ENCODE assay signal across 18 cellular contexts in the genomic region with DNA sequence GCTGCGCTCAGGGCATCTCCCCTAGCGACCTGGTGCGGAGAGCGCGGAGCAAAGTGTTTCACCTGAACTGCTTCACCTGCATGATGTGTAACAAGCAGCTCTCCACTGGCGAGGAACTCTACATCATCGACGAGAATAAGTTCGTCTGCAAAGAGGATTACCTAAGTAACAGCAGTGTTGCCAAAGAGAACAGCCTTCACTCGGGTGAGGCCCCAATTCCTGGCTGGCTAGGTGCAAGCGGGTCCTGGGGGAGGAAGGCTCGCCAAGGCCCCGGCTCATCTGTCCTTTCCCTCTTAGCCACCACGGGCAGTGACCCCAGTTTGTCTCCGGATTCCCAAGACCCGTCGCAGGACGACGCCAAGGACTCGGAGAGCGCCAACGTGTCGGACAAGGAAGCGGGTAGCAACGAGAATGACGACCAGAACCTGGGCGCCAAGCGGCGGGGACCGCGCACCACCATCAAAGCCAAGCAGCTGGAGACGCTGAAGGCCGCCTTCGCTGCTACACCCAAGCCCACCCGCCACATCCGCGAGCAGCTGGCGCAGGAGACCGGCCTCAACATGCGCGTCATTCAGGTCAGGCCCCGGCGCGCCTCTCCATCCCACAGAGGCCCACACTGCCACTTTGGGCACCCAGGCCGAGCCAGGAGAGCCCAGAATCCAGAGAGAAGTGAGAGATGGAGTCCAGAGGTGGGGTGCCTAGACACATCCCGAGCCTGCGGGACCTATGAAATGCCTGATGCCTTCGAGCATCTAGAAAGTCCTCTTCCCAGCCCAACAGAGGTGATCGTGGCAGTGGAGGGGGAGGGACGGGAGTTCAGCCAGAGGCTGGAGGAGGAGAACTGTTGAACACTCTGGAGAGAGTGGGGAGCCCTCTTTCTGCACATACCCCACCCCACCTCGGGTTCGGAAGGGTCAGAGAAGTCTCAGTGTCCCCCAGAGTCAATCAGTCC. TPM values are rescaled to one million over a fixed set of nuclear protein-coding genes. Genes with fewer than 3 reads are reported as not detected.
DNase-seq lines count a peak whose midpoint lies in the region; ATAC-seq and TF ChIP-seq lines count a peak whose summit lies in the region.
"Had no signal": no experiment of that assay in that cellular context is flagged by ENCODE, and none has a peak within 500 bp of the region (broad histone marks: within the 10 kb centered on the region; RNA-seq: fewer than 3 reads in every experiment).

No MANE protein-coding gene starts in this region.

- H3K36me3 ChIP-seq in kidney epithelial cell (ENCODE audit: control insufficient read depth, insufficient read depth, low read length) = peaks cover 8% of the 10 kb centered on the region
- H3K36me3 ChIP-seq: suprapubic skin had no signal

- H3K4me1 Mint-ChIP-seq in brain = peaks cover 44% of the 10 kb centered on the region

- DNase-seq in activated effector memory CD4-positive, alpha-beta T cell treated with anti-CD3 and anti-CD28 coated beads, Interleukin-2, amount 50 U/mL, for 16 hours = peak; percentile 61
- no peak for DNase-seq in activated effector memory CD4-positive, alpha-beta T cell treated with Interleukin-2 at 50 U/mL for 16 hours
- DNase-seq in kidney epithelial cell (ENCODE audit: low read depth) = no peak
- DNase-seq in stimulated activated CD8-positive, alpha-beta memory T cell treated with anti-CD3 and anti-CD28 coated beads, Interleukin-4, amount 100 ng/mL, for 48 hours = peak; percentile 26
- no peak for DNase-seq in dedifferentiated amniotic fluid mesenchymal stem cell (ENCODE audit: extremely low spot score)
- DNase-seq in KG1 (lab: John Stamatoyannopoulos, UW) = no peak
- no peak for DNase-seq in sciatic nerve (ENCODE audit: low spot score)
- DNase-seq: activated naive CD4-positive, alpha-beta T cell treated with anti-CD3 and anti-CD28 coated beads for 36 hours; aorta; DND-41; GM23248; left ventricle myocardium superior; NCI-H187 treated with DMSO at 0.1 percent for 48 hours had no signal

- H3K4me3 Mint-ChIP-seq in brain = peak overlapping the region in 4 of 5 experiments; percentile 33 to 82 (median 76)

- no peaks in the 10 kb centered on the region for H3K27me3 ChIP-seq in kidney epithelial cell (ENCODE audit: control insufficient read depth, insufficient read depth, low read length)

- peak overlapping the region in 3 of 5 experiments; percentile 21 to 89 (median 74) for H3K27ac Mint-ChIP-seq in brain
- H3K27ac Mint-ChIP-seq: activated naive CD4-positive, alpha-beta T cell treated with anti-CD3 and anti-CD28 coated beads for 36 hours had no signal

- peaks cover 0 to 3% (median 0%) of the 10 kb centered on the region in 5 experiments for H3K9me3 Mint-ChIP-seq in brain
- H3K9me3 Mint-ChIP-seq: activated naive CD4-positive, alpha-beta T cell treated with anti-CD3 and anti-CD28 coated beads for 36 hours had no signal

- TF ChIP-seq CTCF in brain (conservative IDR thresholded peaks at IDR 0.05) (no peak), kidney epithelial cell (IDR thresholded peaks at IDR 0.05; ENCODE audit: insufficient read depth, low read length, poor library complexity, severe bottlenecking) (no peak)

- intact Hi-C loops in sciatic nerve (cut with DNase I) = no loop called here

- no peak for ATAC-seq in sciatic nerve
- ATAC-seq: HepG2, left ventricle myocardium superior had no signal

- peaks cover 100% of the 10 kb centered on the region for H3K27me3 Mint-ChIP-seq in brain

- peak overlapping the region; percentile 61 for H3K4me3 ChIP-seq in kidney epithelial cell (ENCODE audit: low read depth, low read length)
- H3K4me3 ChIP-seq: GM23248, smooth muscle cell, suprapubic skin had no signal

- no peaks in the 10 kb centered on the region for H3K36me3 Mint-ChIP-seq in brain

RNA-seq across cellular contexts. Expression of a gene that starts 3.3 kb away (rescaled TPM):
- not detected for polyA plus RNA-seq in brain (ENCODE audit: insufficient read depth, low read depth, low replicate concordance)
- total RNA-seq in kidney epithelial cell (39.2 and 44.3 TPM in 2 replicates), sciatic nerve (not detected)
- total RNA-seq: activated naive CD4-positive, alpha-beta T cell treated with anti-CD3 and anti-CD28 coated beads for 36 hours; aorta; fibroblast of villous mesenchyme; GM23248; HepG2; left ventricle myocardium superior; smooth muscle cell; suprapubic skin had no signal
- polyA plus RNA-seq: aorta, GM23248, HepG2, smooth muscle cell had no signal

RNA-seq across cellular contexts. Expression of a gene that starts 8.2 kb away (rescaled TPM):
- polyA plus RNA-seq in brain (ENCODE audit: insufficient read depth, low read depth, low replicate concordance) = 72.4 TPM
- total RNA-seq in kidney epithelial cell = 43.4 and 54.5 TPM in 2 replicates
- 41.5 TPM for total RNA-seq in sciatic nerve

Comparison
In these comparisons a context has a peak if more than half of its experiments do, and no peak if none do; other contexts are left out.
1. DNase-seq: peak in activated effector memory CD4-positive, alpha-beta T cell treated with anti-CD3 and anti-CD28 coated beads, Interleukin-2, amount 50 U/mL, for 16 hours (single experiment) and stimulated activated CD8-positive, alpha-beta memory T cell treated with anti-CD3 and anti-CD28 coated beads, Interleukin-4, amount 100 ng/mL, for 48 hours (single experiment); none in activated effector memory CD4-positive, alpha-beta T cell treated with Interleukin-2 at 50 U/mL for 16 hours (single experiment), kidney epithelial cell (single experiment), dedifferentiated amniotic fluid mesenchymal stem cell (single experiment), KG1 (single experiment) and sciatic nerve (single experiment).
2. RNA of a gene that starts 3.3 kb away (total RNA-seq): 39.2 to 44.3 TPM in kidney epithelial cell; not detected in sciatic nerve (single experiment); every median in the first group is over 10 times any median in the second.